ENCODE assay signal across 25 cellular contexts in genomic region chr6:7471171-7471570, GRCh38.
"Had no signal": no experiment of that assay in that cellular context is flagged by ENCODE, and none has a peak within 500 bp of the region (broad histone marks: within the 10 kb centered on the region; RNA-seq: fewer than 3 reads in every experiment).

No MANE protein-coding gene starts in this region.

- H3K36me3 Mint-ChIP-seq: activated naive CD8-positive, alpha-beta T cell treated with anti-CD3 and anti-CD28 coated beads, Interleukin-2, amount 10 ng/mL, durations not matched to agents 7 days and 5 days; natural killer cell had no signal

- H3K4me1 ChIP-seq: breast epithelium, gastrocnemius medialis, testis had no signal

- H3K4me3 ChIP-seq: breast epithelium, coronary artery, esophagus muscularis mucosa, gastrocnemius medialis, left ventricle myocardium inferior, testis had no signal

- H3K36me3 ChIP-seq: breast epithelium, esophagus muscularis mucosa, gastrocnemius medialis, left ventricle myocardium inferior had no signal

- ATAC-seq: activated CD4-positive, alpha-beta T cell treated with anti-CD3 and anti-CD28 coated beads for 36 hours; activated T-cell treated with anti-CD3 and anti-CD28 coated beads, Interleukin-2, amount 50 U/mL, for 4 hours; gastrocnemius medialis; natural killer cell had no signal

- H3K4me3 Mint-ChIP-seq: activated B cell treated with CpG ODN at 0.5 μM for 24 hours; activated CD4-positive, alpha-beta T cell treated with anti-CD3 and anti-CD28 coated beads for 36 hours; activated naive CD8-positive, alpha-beta T cell treated with anti-CD3 and anti-CD28 coated beads, Interleukin-2, amount 10 ng/mL, durations not matched to agents 7 days and 5 days; activated T-cell treated with anti-CD3 and anti-CD28 coated beads, Interleukin-2, amount 50 U/mL, for 4 hours; natural killer cell had no signal

- H3K27ac ChIP-seq: breast epithelium, coronary artery, esophagus muscularis mucosa, gastrocnemius medialis, left ventricle myocardium inferior, testis had no signal

- H3K4me1 Mint-ChIP-seq: activated B cell treated with CpG ODN at 0.5 μM for 24 hours; activated CD4-positive, alpha-beta T cell treated with anti-CD3 and anti-CD28 coated beads for 36 hours had no signal

- H3K27ac Mint-ChIP-seq: activated B cell treated with CpG ODN at 0.5 μM for 24 hours; activated CD4-positive, alpha-beta T cell treated with anti-CD3 and anti-CD28 coated beads for 36 hours; activated naive CD8-positive, alpha-beta T cell treated with anti-CD3 and anti-CD28 coated beads, Interleukin-2, amount 10 ng/mL, durations not matched to agents 7 days and 5 days; activated T-helper 2 cell treated with anti-CD3 and anti-CD28 coated beads, Interferon-gamma antibody, Interleukin-2, Interleukin-4, amounts not matched to agents 10 μg/mL and 5 μg/mL and 100 μg/mL, durations not matched to agents 14 hours and 24 hours and 36 hours; natural killer cell had no signal

- H3K9me3 Mint-ChIP-seq: activated B cell treated with CpG ODN at 0.5 μM for 24 hours; activated naive CD8-positive, alpha-beta T cell treated with anti-CD3 and anti-CD28 coated beads, Interleukin-2, amount 10 ng/mL, durations not matched to agents 7 days and 5 days; activated T-cell treated with anti-CD3 and anti-CD28 coated beads, Interleukin-2, amount 50 U/mL, for 4 hours; activated T-helper 2 cell treated with anti-CD3 and anti-CD28 coated beads, Interferon-gamma antibody, Interleukin-2, Interleukin-4, amounts not matched to agents 10 μg/mL and 5 μg/mL and 100 μg/mL, durations not matched to agents 14 hours and 24 hours and 36 hours had no signal

- H3K9me3 ChIP-seq: breast epithelium, esophagus muscularis mucosa, gastrocnemius medialis, left ventricle myocardium inferior, testis had no signal

- DNase-seq: activated B cell treated with CpG ODN at 0.5 μM for 24 hours; activated CD4-positive, alpha-beta T cell treated with anti-CD3 and anti-CD28 coated beads for 36 hours; activated CD4-positive, alpha-beta T cell treated with anti-CD3 and anti-CD28 coated beads, Interleukin-2, amount 50 U/mL, for 48 hours; activated CD8-positive, alpha-beta memory T cell treated with anti-CD3 and anti-CD28 coated beads, Interleukin-2, amount 50 U/mL, for 48 hours; activated naive CD4-positive, alpha-beta T cell treated with Interleukin-2 at 50 U/mL for 16 hours; activated naive CD8-positive, alpha-beta T cell treated with anti-CD3 and anti-CD28 coated beads, Interleukin-2, amount 10 ng/mL, durations not matched to agents 7 days and 5 days; activated T-cell treated with anti-CD3 and anti-CD28 coated beads, Interleukin-2, amount 50 U/mL, for 4 hours; amniotic stem cell; cerebellar nuclear complex; gastrocnemius medialis; hippocampal formation; left ventricle myocardium inferior; mammary epithelial cell; midbrain; natural killer cell; retina; stimulated activated CD4-positive, alpha-beta T cell treated with anti-CD3 and anti-CD28 coated beads, Interleukin-4, amount 100 ng/mL, for 1 hour; stimulated activated naive CD4-positive, alpha-beta T cell; T1000; testis; trophoblast cell had no signal

- H3K27me3 ChIP-seq: breast epithelium, esophagus muscularis mucosa, gastrocnemius medialis, testis had no signal
